In genomic region chr16:22205577-22206012, GRCh38 we compare ENCODE assay signal across 2 cellular contexts.
TF ChIP-seq lines count a peak whose summit lies in the region.

No MANE protein-coding gene starts in this region.

TF ChIP-seq in A549, 52 proteins besides CTCF, POLR2A, EP300 and RAD21 (continued from another document):
- TF ChIP-seq CHD4 (IDR thresholded peaks at IDR 0.05; ENCODE audit: borderline replicate concordance) (0 out of 2 replicates have a peak, but pooled peaks have one; percentile 23), HOXB5 (CRISPR knock-in tag; IDR thresholded peaks at IDR 0.05) (no peak), ZFP36 (IDR thresholded peaks at IDR 0.05; ENCODE audit: borderline replicate concordance, partially characterized antibody) (no peak)

TF ChIP-seq in IMR-90, 13 proteins besides CTCF, POLR2A, EP300 and RAD21 (continued from another document):
- TF ChIP-seq CEBPB (IDR thresholded peaks at IDR 0.05; ENCODE audit: low read depth, low read length) (no peak), FOS (IDR thresholded peaks at IDR 0.05; ENCODE audit: low read depth, low read length) (no peak), USF2 (IDR thresholded peaks at IDR 0.05; ENCODE audit: low read depth, low read length) (no peak), NFE2L2 (IDR thresholded peaks at IDR 0.05; ENCODE audit: low read depth, low read length) (no peak), RCOR1 (IDR thresholded peaks at IDR 0.05; ENCODE audit: insufficient replicate concordance, low read length) (no peak), CHD1 (IDR thresholded peaks at IDR 0.05; ENCODE audit: low read depth, low read length) (no peak), SMC3 (IDR thresholded peaks at IDR 0.05; ENCODE audit: low read depth, low read length) (no peak), MAFK (IDR thresholded peaks at IDR 0.05; ENCODE audit: low read depth, low read length) (no peak), MXI1 (IDR thresholded peaks at IDR 0.05; ENCODE audit: borderline replicate concordance, low read depth, low read length) (no peak)
